In genomic region chr5:119385136-119386128, GRCh38 we compare ENCODE assay signal across 11 cellular contexts. TPM values are rescaled to one million over a fixed set of nuclear protein-coding genes. Genes with fewer than 3 reads are reported as not detected.
A peak's percentile ranks its signal among the peaks of the same experiment; 100 is the strongest.
DNase-seq lines count a peak whose midpoint lies in the region; ATAC-seq and TF ChIP-seq lines count a peak whose summit lies in the region.
"Had no signal": no experiment of that assay in that cellular context is flagged by ENCODE, and none has a peak within 500 bp of the region (broad histone marks: within the 10 kb centered on the region; RNA-seq: fewer than 3 reads in every experiment).

No MANE protein-coding gene starts in this region.

- peak; percentile 30 for ATAC-seq in HG02623 (IDR thresholded peaks at IDR 0.05; ENCODE audit: unreplicated experiment)
- ATAC-seq in T-helper 17 cell: peak; percentile 14
- no peak for ATAC-seq in left cardiac atrium
- ATAC-seq: psoas muscle had no signal

- no peaks in the 10 kb centered on the region for H3K9me3 Mint-ChIP-seq in T-helper 1 cell treated with Interleukin-12 subunit alpha and Interleukin-12 subunit beta and Interleukin-4 antibody, amounts not matched to agents 30 μg/mL and 1 μg/mL, for 36 hours
- H3K9me3 Mint-ChIP-seq in neural crest cell: no peaks in the 10 kb centered on the region

- no peak for TF ChIP-seq CTCF in neural crest cell (conservative IDR thresholded peaks at IDR 0.05)

- peaks cover 37% of the 10 kb centered on the region for H3K36me3 Mint-ChIP-seq in T-helper 1 cell treated with Interleukin-12 subunit alpha and Interleukin-12 subunit beta and Interleukin-4 antibody, amounts not matched to agents 30 μg/mL and 1 μg/mL, for 36 hours (ENCODE audit: low read depth)
- H3K36me3 Mint-ChIP-seq in T-helper 17 cell (ENCODE audit: low read depth) (peaks cover 5% of the 10 kb centered on the region), neural crest cell (ENCODE audit: low read depth) (no peaks in the 10 kb centered on the region)

- no peaks in the 10 kb centered on the region for H3K27me3 Mint-ChIP-seq in T-helper 1 cell treated with Interleukin-12 subunit alpha and Interleukin-12 subunit beta and Interleukin-4 antibody, amounts not matched to agents 30 μg/mL and 1 μg/mL, for 36 hours (ENCODE audit: low read depth)
- H3K27me3 Mint-ChIP-seq in T-helper 17 cell (no peaks in the 10 kb centered on the region), neural crest cell (ENCODE audit: low read depth) (no peaks in the 10 kb centered on the region)

- H3K27ac Mint-ChIP-seq in T-helper 1 cell treated with Interleukin-12 subunit alpha and Interleukin-12 subunit beta and Interleukin-4 antibody, amounts not matched to agents 30 μg/mL and 1 μg/mL, for 36 hours: peak overlapping the region; percentile 67
- H3K27ac Mint-ChIP-seq in T-helper 17 cell (peak overlapping the region; percentile 90), neural crest cell (ENCODE audit: unreplicated experiment) (peak overlapping the region; percentile 8)

- peaks cover 63% of the 10 kb centered on the region for H3K4me1 Mint-ChIP-seq in T-helper 1 cell treated with Interleukin-12 subunit alpha and Interleukin-12 subunit beta and Interleukin-4 antibody, amounts not matched to agents 30 μg/mL and 1 μg/mL, for 36 hours (ENCODE audit: low read depth)
- H3K4me1 Mint-ChIP-seq in T-helper 17 cell: peaks cover 59% of the 10 kb centered on the region
- H3K4me1 Mint-ChIP-seq in neural crest cell: peaks cover 20% of the 10 kb centered on the region

- no peaks in the 10 kb centered on the region for H3K9me3 ChIP-seq in T-helper 17 cell (ENCODE audit: control insufficient read depth, low read length, poor library complexity, severe bottlenecking)
- H3K9me3 ChIP-seq: psoas muscle had no signal

- intact Hi-C loops in left cardiac atrium (cut with DNase I): no loop called here

- DNase-seq in T-helper 1 cell (no peak), T-helper 17 cell (no peak), neural crest cell (ENCODE audit: low read depth, low spot score) (no peak), GM19240 (ENCODE audit: insufficient read length, low spot score) (no peak), left cardiac atrium (no peak)
- no peak for DNase-seq in activated CD4-positive, CD25-positive, alpha-beta regulatory T cell treated with anti-CD3 and anti-CD28 coated beads, Interleukin-2, amount 50 U/mL, for 72 hours
- DNase-seq: activated CD4-positive, CD25-positive, alpha-beta regulatory T cell; caudate nucleus; psoas muscle had no signal

- no peak overlapping the region for H3K4me3 Mint-ChIP-seq in T-helper 1 cell treated with Interleukin-12 subunit alpha and Interleukin-12 subunit beta and Interleukin-4 antibody, amounts not matched to agents 30 μg/mL and 1 μg/mL, for 36 hours
- H3K4me3 Mint-ChIP-seq in T-helper 17 cell: peak overlapping the region; percentile 36
- H3K4me3 Mint-ChIP-seq in neural crest cell: no peak overlapping the region

RNA-seq across cellular contexts. Expression of gene TNFAIP8, which starts 29.6 kb away (rescaled TPM):
- 100 to 1,000 TPM; 130 to 140 TPM for total RNA-seq in T-helper 17 cell
- total RNA-seq in neural crest cell: 8.6 and 10.8 TPM in 2 replicates
- total RNA-seq in left cardiac atrium: 1 to 10 TPM; 4.7 to 8.6 TPM

Comparison
In these comparisons a context has a peak if more than half of its experiments do, and no peak if none do; other contexts are left out.
1. H3K27ac Mint-ChIP-seq: peak in every context shown above with its lines; median percentile 90 in T-helper 17 cell; 67 in T-helper 1 cell treated with Interleukin-12 subunit alpha and Interleukin-12 subunit beta and Interleukin-4 antibody, amounts not matched to agents 30 μg/mL and 1 μg/mL, for 36 hours; 8 in neural crest cell.
2. ATAC-seq: peak in HG02623 (single experiment) and T-helper 17 cell (single experiment); none in left cardiac atrium (0 of 2).
3. RNA of gene TNFAIP8, which starts 29.6 kb away (total RNA-seq): 130 to 140 TPM in T-helper 17 cell; 8.6 to 10.8 TPM in neural crest cell and 4.7 to 8.6 TPM in left cardiac atrium; every median in the first group is over 10 times any median in the second.